8 cellular contexts compared by ENCODE assay signal in genomic region chr4:1870578-1871443, GRCh38. TPM values are rescaled to one million over a fixed set of nuclear protein-coding genes. Genes with fewer than 3 reads are reported as not detected.
DNase-seq lines count a peak whose midpoint lies in the region; ATAC-seq lines count a peak whose summit lies in the region.

TSS of gene NSD2 (plus strand) at chr4:1871393. CDS start at chr4:1900655, 29,262 bp downstream.

- H3K36me3 Mint-ChIP-seq in naive thymus-derived CD4-positive, alpha-beta T cell, result peaks cover 0 to 13% (median 0%) of the 10 kb centered on the region in 5 donors
- no peaks in the 10 kb centered on the region for H3K36me3 Mint-ChIP-seq in stimulated activated memory B cell treated with anti-CD40 and anti-IgM and Interleukin-4, amounts not matched to agents 10 μg/mL and 1 μg/mL and 100 μg/mL, for 72 hours

- POLR2A ChIA-PET in naive thymus-derived CD4-positive, alpha-beta T cell (lab: Charles Lee), result interaction anchor here (0.9 to 4.1 kb wide), 9 partner anchors 12 to 1197 kb away, joined by 3 to 74 read pairs (median 5); partner anchors contain the start of genes ATP5ME, LETM1, MYL5 and SLBP

- peak; percentile 45 for DNase-seq in DMS79 treated with DMSO at 0.1 percent for 48 hours (lab: John Stamatoyannopoulos, UW)
- peak; percentile 79 for DNase-seq in KG1 (lab: John Stamatoyannopoulos, UW)
- peak; percentile 86 for DNase-seq in RPMI7951 (ENCODE audit: low read depth)
- DNase-seq in activated T-helper 1 cell treated with Interleukin-2 at 50 U/mL for 16 hours (ENCODE audit: low read depth), result peak; percentile 87
- DNase-seq in fibroblast of gingiva (ENCODE audit: low read depth), result peak; percentile 89
- DNase-seq in naive thymus-derived CD4-positive, alpha-beta T cell, result peak; percentile 79 to 95 (median 86)

- intact Hi-C loops in naive thymus-derived CD4-positive, alpha-beta T cell (cut with micrococcal nuclease), result loop anchor here (1.0 to 5.0 kb wide), 15 partner anchors 9 to 622 kb away; partner anchors contain the start of genes FAM53A (in 2 of the 2), LETM1 (in 2 of the 2), MXD4 (in 2 of the 2) and SLBP (in 2 of the 2)

- peaks cover 15 to 20% of the 10 kb centered on the region in 2 donors for H3K4me1 ChIP-seq in naive thymus-derived CD4-positive, alpha-beta T cell (ENCODE audit: control insufficient read depth in 2 of 2, insufficient read depth in 2 of 2, low read length in 2 of 2)

- peak within 1 kb of the TSS; percentile 84 to 98 (median 89) for H3K4me3 Mint-ChIP-seq in naive thymus-derived CD4-positive, alpha-beta T cell
- H3K4me3 Mint-ChIP-seq in stimulated activated memory B cell treated with anti-CD40 and anti-IgM and Interleukin-4, amounts not matched to agents 10 μg/mL and 1 μg/mL and 100 μg/mL, for 72 hours, result peak within 1 kb of the TSS; percentile 80

- peak within 1 kb of the TSS; percentile 86 for H3K4me3 ChIP-seq in naive thymus-derived CD4-positive, alpha-beta T cell (ENCODE audit: low read length)

- H3K27me3 Mint-ChIP-seq in naive thymus-derived CD4-positive, alpha-beta T cell, result peaks cover 0 to 4% (median 0%) of the 10 kb centered on the region in 5 donors
- peaks cover 9% of the 10 kb centered on the region for H3K27me3 Mint-ChIP-seq in stimulated activated memory B cell treated with anti-CD40 and anti-IgM and Interleukin-4, amounts not matched to agents 10 μg/mL and 1 μg/mL and 100 μg/mL, for 72 hours

- H3K27ac ChIP-seq in naive thymus-derived CD4-positive, alpha-beta T cell (ENCODE audit: low read depth, low read length), result peak within 1 kb of the TSS; percentile 99

- peaks cover 0 to 5% (median 0%) of the 10 kb centered on the region in 11 donors for H3K9me3 Mint-ChIP-seq in naive thymus-derived CD4-positive, alpha-beta T cell
- H3K9me3 Mint-ChIP-seq in stimulated activated memory B cell treated with anti-CD40 and anti-IgM and Interleukin-4, amounts not matched to agents 10 μg/mL and 1 μg/mL and 100 μg/mL, for 72 hours, result no peaks in the 10 kb centered on the region

- peaks cover 0 to 3% (median 0%) of the 10 kb centered on the region in 3 experiments for H3K36me3 ChIP-seq in naive thymus-derived CD4-positive, alpha-beta T cell (ENCODE audit: control insufficient read depth in 2 of 3, insufficient read depth in 3 of 3, low read length in 3 of 3)

- H3K27ac Mint-ChIP-seq in naive thymus-derived CD4-positive, alpha-beta T cell, result peak within 1 kb of the TSS; percentile 91 to 96 (median 95)
- peak within 1 kb of the TSS; percentile 89 for H3K27ac Mint-ChIP-seq in stimulated activated memory B cell treated with anti-CD40 and anti-IgM and Interleukin-4, amounts not matched to agents 10 μg/mL and 1 μg/mL and 100 μg/mL, for 72 hours

- H3K4me1 Mint-ChIP-seq in naive thymus-derived CD4-positive, alpha-beta T cell, result peaks cover 12 to 37% (median 34%) of the 10 kb centered on the region in 7 donors
- H3K4me1 Mint-ChIP-seq in stimulated activated memory B cell treated with anti-CD40 and anti-IgM and Interleukin-4, amounts not matched to agents 10 μg/mL and 1 μg/mL and 100 μg/mL, for 72 hours, result peaks cover 30% of the 10 kb centered on the region

- ATAC-seq in GM21737 (IDR thresholded peaks at IDR 0.05; ENCODE audit: unreplicated experiment), result peak; percentile 52
- ATAC-seq in naive thymus-derived CD4-positive, alpha-beta T cell, result peak; percentile 86
- ATAC-seq in stimulated activated memory B cell treated with anti-CD40 and anti-IgM and Interleukin-4, amounts not matched to agents 10 μg/mL and 1 μg/mL and 100 μg/mL, for 72 hours, result peak; percentile 86

- no peaks in the 10 kb centered on the region for H3K9me3 ChIP-seq in naive thymus-derived CD4-positive, alpha-beta T cell (ENCODE audit: control insufficient read depth in 2 of 3, low read length in 3 of 3)

- no peaks in the 10 kb centered on the region for H3K27me3 ChIP-seq in naive thymus-derived CD4-positive, alpha-beta T cell (ENCODE audit: control insufficient read depth in 2 of 2, insufficient read depth in 2 of 2, low read length in 2 of 2)

- CTCF ChIA-PET in naive thymus-derived CD4-positive, alpha-beta T cell (lab: Charles Lee), result interaction anchor here (1.7 kb wide), 1 partner anchor 29 kb away, joined by 8 read pairs; no protein-coding TSS in a partner anchor

RNA-seq across cellular contexts. Expression of gene NSD2, which starts in this region (rescaled TPM):
- total RNA-seq in RPMI7951 (2014; rRNA removed; shearing (Covaris generic)), result 44.8 and 45.1 TPM in 2 replicates
- 100 to 1,000 TPM in 1 of 5 experiments, 10 to 100 TPM in 4; 35.4 to 207 (median 38.5) TPM for total RNA-seq in naive thymus-derived CD4-positive, alpha-beta T cell
- 1 to 10 TPM; 2.7 to 7.9 TPM for polyA plus RNA-seq in naive thymus-derived CD4-positive, alpha-beta T cell

Comparison
In these comparisons a context has a peak if more than half of its experiments do, and no peak if none do; other contexts are left out.
1. Peak in every context shown above with its lines: DNase-seq, ATAC-seq, H3K4me3 ChIP-seq and H3K27ac ChIP-seq.